Comparison of ENCODE assay signal across 31 cellular contexts in the genomic region with DNA sequence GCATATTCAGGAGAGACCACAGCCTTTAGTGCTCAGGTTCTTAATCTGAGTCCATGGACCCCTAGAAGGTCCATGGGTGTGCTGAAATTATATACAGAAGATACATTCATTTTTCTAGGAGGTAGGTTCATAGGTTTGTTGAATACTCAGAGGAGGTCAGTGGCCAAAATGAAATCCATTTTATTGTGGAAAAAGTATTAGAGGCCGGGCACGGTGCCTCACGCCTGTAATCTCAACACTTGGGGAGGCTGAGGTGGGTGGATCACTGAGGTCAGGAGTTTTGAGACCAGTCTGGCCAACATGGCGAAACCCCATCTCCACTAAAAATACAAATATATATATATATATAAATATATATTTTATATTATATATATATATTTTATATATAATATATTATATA.
"Had no signal": no experiment of that assay in that cellular context is flagged by ENCODE, and none has a peak within 500 bp of the region (broad histone marks: within the 10 kb centered on the region; RNA-seq: fewer than 3 reads in every experiment).

No MANE protein-coding gene starts in this region.

- H3K4me3 ChIP-seq: neural progenitor cell, ovary, psoas muscle, right lobe of liver, skin epidermis, smooth muscle cell, spleen, suprapubic skin, testis, tibial artery, transverse colon, upper lobe of right lung, vagina had no signal

- ATAC-seq: natural killer cell; right cardiac atrium; right lobe of liver; stimulated activated memory B cell treated with anti-CD40 and anti-IgM and Interleukin-4, amounts not matched to agents 10 μg/mL and 1 μg/mL and 100 μg/mL, for 72 hours; stimulated activated naive CD8-positive, alpha-beta T cell treated with anti-CD3 and anti-CD28 coated beads, Interleukin-15, amount 100 ng/mL, for 72 hours; stimulated activated naive CD8-positive, alpha-beta T cell treated with anti-CD3 and anti-CD28 coated beads, Interleukin-15, Interleukin-2, amounts not matched to agents 100 U/mL and 50 U/mL, for 24 hours; upper lobe of right lung had no signal

- H3K27me3 ChIP-seq: neural progenitor cell, ovary, right lobe of liver, spleen, suprapubic skin, testis, tibial artery, transverse colon, upper lobe of right lung, vagina had no signal

- DNase-seq: natural killer cell; occipital lobe; posterior cingulate gyrus; psoas muscle; right cardiac atrium; right lobe of liver; spleen; stimulated activated CD4-positive, alpha-beta T cell treated with anti-CD3 and anti-CD28 coated beads, Interleukin-12 subunit alpha, Interleukin-12 subunit beta, amount 100 ng/mL, for 4 hours; stimulated activated CD4-positive, alpha-beta T cell treated with anti-CD3 and anti-CD28 coated beads, Interleukin-1b, Interleukin-23, amount 100 ng/mL, for 48 hours; stimulated activated CD4-positive, alpha-beta T cell treated with anti-CD3 and anti-CD28 coated beads, Interleukin-4, amount 100 ng/mL, for 1 hour; stimulated activated CD4-positive, alpha-beta T cell treated with anti-CD3 and anti-CD28 coated beads, Interleukin-4, amount 100 ng/mL, for 4 hours; stimulated activated CD8-positive, alpha-beta memory T cell treated with anti-CD3 and anti-CD28 coated beads, Interleukin-4, amount 100 ng/mL, for 48 hours; stimulated activated naive CD4-positive, alpha-beta T cell; stimulated activated naive CD8-positive, alpha-beta T cell treated with anti-CD3 and anti-CD28 coated beads, Interleukin-15, amount 100 ng/mL, for 72 hours; stimulated activated naive CD8-positive, alpha-beta T cell treated with anti-CD3 and anti-CD28 coated beads, Interleukin-15, Interleukin-2, amounts not matched to agents 100 U/mL and 50 U/mL, for 24 hours; substantia nigra; testis; tibial artery; transverse colon; upper lobe of right lung had no signal

- H3K4me1 Mint-ChIP-seq: natural killer cell; nephron; stimulated activated naive CD8-positive, alpha-beta T cell treated with anti-CD3 and anti-CD28 coated beads, Interleukin-15, amount 100 ng/mL, for 72 hours had no signal

- H3K36me3 ChIP-seq: neural progenitor cell, ovary, right lobe of liver, spleen, suprapubic skin, tibial artery, transverse colon, upper lobe of right lung, vagina had no signal

- H3K9me3 ChIP-seq: ovary, psoas muscle, right lobe of liver, suprapubic skin, testis, tibial artery, transverse colon, upper lobe of right lung, vagina had no signal

- H3K27me3 Mint-ChIP-seq: stimulated activated memory B cell treated with anti-CD40 and anti-IgM and Interleukin-4, amounts not matched to agents 10 μg/mL and 1 μg/mL and 100 μg/mL, for 72 hours; stimulated activated naive CD8-positive, alpha-beta T cell treated with anti-CD3 and anti-CD28 coated beads, Interleukin-15, amount 100 ng/mL, for 72 hours had no signal

- H3K36me3 Mint-ChIP-seq: natural killer cell; neural progenitor cell; stimulated activated memory B cell treated with anti-CD40 and anti-IgM and Interleukin-4, amounts not matched to agents 10 μg/mL and 1 μg/mL and 100 μg/mL, for 72 hours; type B pancreatic cell had no signal

- H3K9me3 Mint-ChIP-seq: natural killer cell; nephron; neural progenitor cell; stimulated activated memory B cell treated with anti-CD40 and anti-IgM and Interleukin-4, amounts not matched to agents 10 μg/mL and 1 μg/mL and 100 μg/mL, for 72 hours; stimulated activated naive CD8-positive, alpha-beta T cell treated with anti-CD3 and anti-CD28 coated beads, Interleukin-15, amount 100 ng/mL, for 72 hours; type B pancreatic cell had no signal

- H3K4me1 ChIP-seq: neural progenitor cell, parathyroid adenoma, psoas muscle, right lobe of liver, transverse colon, vagina had no signal

- H3K4me3 Mint-ChIP-seq: natural killer cell; nephron; neural progenitor cell; stimulated activated memory B cell treated with anti-CD40 and anti-IgM and Interleukin-4, amounts not matched to agents 10 μg/mL and 1 μg/mL and 100 μg/mL, for 72 hours; stimulated activated naive CD8-positive, alpha-beta T cell treated with anti-CD3 and anti-CD28 coated beads, Interleukin-15, amount 100 ng/mL, for 72 hours; type B pancreatic cell had no signal

- H3K27ac Mint-ChIP-seq: natural killer cell; nephron; neural progenitor cell; progenitor cell of endocrine pancreas; stimulated activated memory B cell treated with anti-CD40 and anti-IgM and Interleukin-4, amounts not matched to agents 10 μg/mL and 1 μg/mL and 100 μg/mL, for 72 hours; stimulated activated naive CD8-positive, alpha-beta T cell treated with anti-CD3 and anti-CD28 coated beads, Interleukin-15, amount 100 ng/mL, for 72 hours; type B pancreatic cell had no signal

- H3K27ac ChIP-seq: neural progenitor cell, ovary, parathyroid adenoma, psoas muscle, right lobe of liver, skin epidermis, spleen, suprapubic skin, testis, tibial artery, transverse colon, upper lobe of right lung, vagina had no signal
